8 cellular contexts compared by ENCODE assay signal in the genomic region with DNA sequence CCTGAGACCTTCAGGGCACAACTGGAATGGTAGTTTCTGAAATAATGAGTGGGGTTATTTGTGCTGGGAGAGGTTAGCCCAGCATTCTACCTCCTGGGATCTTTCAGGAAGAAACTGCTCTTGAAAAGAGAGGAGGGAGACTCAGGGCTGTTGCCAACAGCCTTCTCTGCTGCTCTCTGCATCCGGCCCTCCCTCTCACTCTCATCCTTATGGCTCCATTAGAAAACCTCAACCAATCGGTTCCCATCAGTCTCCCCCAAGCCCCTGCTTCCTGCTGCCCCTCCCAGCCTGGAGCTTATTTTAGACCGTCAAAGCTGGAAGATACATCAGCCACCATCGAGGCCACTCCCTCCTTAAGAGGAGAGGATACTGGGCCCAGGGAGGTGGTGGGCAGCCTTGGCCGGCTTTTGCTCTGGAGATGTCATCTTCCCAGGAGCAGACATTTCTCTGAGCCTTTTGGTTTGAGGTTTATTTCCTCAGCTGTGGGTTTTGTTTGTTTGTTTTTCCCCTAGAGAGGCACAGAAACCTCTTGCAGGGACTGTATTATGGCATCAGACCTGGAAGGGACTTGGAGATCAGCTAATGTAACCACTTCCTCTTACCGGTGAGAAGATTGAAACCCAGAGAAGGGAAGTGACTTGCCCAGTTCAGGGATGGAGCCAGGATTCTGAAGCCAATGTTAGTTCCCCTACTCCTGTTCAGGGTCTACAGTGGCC. TPM values are rescaled to one million over a fixed set of nuclear protein-coding genes. Genes with fewer than 3 reads are reported as not detected.
DNase-seq lines count a peak whose midpoint lies in the region; ATAC-seq, FAIRE-seq and TF ChIP-seq lines count a peak whose summit lies in the region.

No MANE protein-coding gene starts in this region.

- TF ChIP-seq CTCF in Peyer's patch (IDR thresholded peaks at IDR 0.05) (no peak), HepG2 (CRISPR knock-in tag; IDR thresholded peaks at IDR 0.05) (no peak)

- CTCF ChIA-PET in HepG2 (lab: Yijun Ruan, JAX; ENCODE audit: low intra/inter-chr PET ratio, low total read pairs), result no interaction called here

- WGBS in HepG2 (ENCODE audit: low lambda C conversion rate), result 35% methylated on average over 5 of the region's 6 CpGs

- H3K27ac ChIP-seq in Peyer's patch (peak overlapping the region; percentile 42 to 86 (median 78)), HepG2 (ENCODE audit: extremely low read length, insufficient read depth, low read length) (no peak overlapping the region)

- peak overlapping the region; percentile 95 for H3K4me3 Mint-ChIP-seq in central memory CD8-positive, alpha-beta T cell

- H3K4me3 ChIP-seq in Peyer's patch (peak overlapping the region in 3 of 4 donors; percentile 13 to 84 (median 84)), HepG2 (replicated peaks in 1 of 3; ENCODE audit: insufficient read depth in 1 of 3, low read depth in 2 of 3, low read length in 3 of 3) (peak overlapping the region in 2 of 3 experiments; percentile 21 to 35; a peak in 3 of 6 replicates)

- H3K4me2 ChIP-seq in HepG2 (ENCODE audit: low read depth, low read length), result peak overlapping the region; percentile 80

- ATAC-seq in GM21381 (IDR thresholded peaks at IDR 0.05; ENCODE audit: unreplicated experiment) (peak; percentile 26), HepG2 (no peak)
- no peak for ATAC-seq in central memory CD8-positive, alpha-beta T cell (replicated peaks; ENCODE audit: extremely low read depth, poor library complexity, severe bottlenecking)

- in situ Hi-C loops in HepG2 (cut with HindIII; ENCODE audit: extremely low pct_ligation_motif_present, low pct_unique_long_range_greater_than_20kb), result no loop called here

- peak overlapping the region; percentile 81 for H3K27ac Mint-ChIP-seq in central memory CD8-positive, alpha-beta T cell (ENCODE audit: low read depth)

- peaks cover 68% of the 10 kb centered on the region for H3K79me2 ChIP-seq in HepG2 (ENCODE audit: insufficient read depth, low read length)

- H3K27me3 Mint-ChIP-seq in central memory CD8-positive, alpha-beta T cell, result no peaks in the 10 kb centered on the region

- peaks cover 71% of the 10 kb centered on the region for H3K4me1 Mint-ChIP-seq in central memory CD8-positive, alpha-beta T cell

- POLR2A ChIA-PET in HepG2 (lab: Yijun Ruan, JAX), result interaction anchor here (4.9 kb wide), 1 partner anchor 13 kb away, joined by 30 read pairs; no protein-coding TSS in a partner anchor

- TF ChIP-seq EP300 in HepG2 (IDR thresholded peaks at IDR 0.05; ENCODE audit: low read depth in 2 of 2, low read length in 2 of 2) (no peak), HepG2 (CRISPR knock-in tag; IDR thresholded peaks at IDR 0.05; ENCODE audit: borderline replicate concordance) (no peak)

- peaks cover 8% of the 10 kb centered on the region for H3K36me3 Mint-ChIP-seq in central memory CD8-positive, alpha-beta T cell (ENCODE audit: insufficient read depth)

- H3K4me1 ChIP-seq in Peyer's patch (peaks cover 0 to 55% (median 15%) of the 10 kb centered on the region in 4 donors), HepG2 (ENCODE audit: insufficient read depth, low read length) (peaks cover 44% of the 10 kb centered on the region)

- H3K9me3 Mint-ChIP-seq in central memory CD8-positive, alpha-beta T cell, result no peaks in the 10 kb centered on the region

- H4K20me1 ChIP-seq in HepG2 (ENCODE audit: insufficient read depth, low read length), result peaks cover 12% of the 10 kb centered on the region; the same call in 1 of the 2 replicates

- DNase-seq in CD1c-positive myeloid dendritic cell (ENCODE audit: extremely low spot score) (peak; percentile 89), Peyer's patch (peak in 2 of 3 donors; percentile 51 to 52), HepG2 (ENCODE audit: low spot score) (no peak), superior temporal gyrus (ENCODE audit: extremely low spot score) (peak; percentile 49)
- no peak for DNase-seq in central memory CD8-positive, alpha-beta T cell (ENCODE audit: low spot score in 2 of 2)
- no peak for DNase-seq in stimulated activated CD8-positive, alpha-beta memory T cell treated with anti-CD3 and anti-CD28 coated beads, Interleukin-4, amount 100 ng/mL, for 48 hours
- DNase-seq in activated CD4-positive, alpha-beta T cell treated with anti-CD3 and anti-CD28 coated beads, Interleukin-2, amount 50 U/mL, for 4 hours, result no peak

- intact Hi-C loops in HepG2 (cut with micrococcal nuclease; ENCODE audit: unreplicated experiment), result loop anchor here (5.0 kb wide), 2 partner anchors 32 to 43 kb away; no protein-coding TSS in a partner anchor

- TF ChIP-seq POLR2A in Peyer's patch (IDR thresholded peaks at IDR 0.05) (no peak), HepG2 (IDR thresholded peaks at IDR 0.05; ENCODE audit: insufficient read depth in 1 of 2, low read depth in 2 of 2, low read length in 2 of 2) (no peak)

- peak; percentile 12 for FAIRE-seq in HepG2 (lab: Jason Lieb, UNC)

- H3K36me3 ChIP-seq in Peyer's patch, result no peaks in the 10 kb centered on the region
- H3K36me3 ChIP-seq in HepG2 (replicated peaks in 1 of 2; ENCODE audit: control insufficient read depth in 1 of 2, insufficient read depth in 2 of 2, low read length in 2 of 2), result no peaks in the 10 kb centered on the region

- peak overlapping the region; percentile 41; the same call in 1 of the 2 replicates for H3K9ac ChIP-seq in HepG2 (ENCODE audit: insufficient read depth, low read depth, low read length)

- no TSS peak for BruUV-seq in HepG2 (replicated peaks; lab: Mats Ljungman, UMichigan)

- no peak overlapping the region for H2AFZ ChIP-seq in HepG2 (ENCODE audit: low read length)

- H3K27me3 ChIP-seq in Peyer's patch (no peaks in the 10 kb centered on the region), HepG2 (ENCODE audit: control insufficient read depth in 1 of 2, insufficient read depth in 2 of 2, low read length in 2 of 2) (no peaks in the 10 kb centered on the region; a peak in 1 of 5 replicates)

- H3K9me3 ChIP-seq in Peyer's patch, result no peaks in the 10 kb centered on the region
- H3K9me3 ChIP-seq in HepG2 (ENCODE audit: low read length), result no peaks in the 10 kb centered on the region

- TF ChIP-seq RAD21 in HepG2 (CRISPR knock-in tag; IDR thresholded peaks at IDR 0.05), result no peak

TF ChIP-seq in HepG2, 621 proteins besides CTCF, POLR2A, EP300 and RAD21:
- no peak for TF ChIP-seq FLYWCH1 (CRISPR knock-in tag; IDR thresholded peaks at IDR 0.05)
- 0 out of 2 replicates have a peak, but pooled peaks have one; percentile 10 for TF ChIP-seq ZNF605 (CRISPR knock-in tag; IDR thresholded peaks at IDR 0.05)

RNA-seq across cellular contexts. Expression of a gene that starts 2.7 kb away (rescaled TPM):
- total RNA-seq in Peyer's patch (100 to 1,000 TPM; 141 to 305 (median 291) TPM), HepG2 (2016; rRNA removed; fragmentation: Illumina TruSeq; extraction: Trizol) (43.6 and 50.2 TPM in 2 replicates)
- total RNA-seq in HepG2 (2016; cell fraction: cytosol; rRNA removed; fragmentation: Illumina TruSeq; extraction: Trizol; ENCODE audit: low read depth), result 15.5 and 22.4 TPM in 2 replicates
- total RNA-seq in HepG2 (2016; cell fraction: insoluble cytoplasmic fraction; rRNA removed; fragmentation: Illumina TruSeq; extraction: Trizol), result 35.4 and 49.2 TPM in 2 replicates
- 44.2 and 45.8 TPM in 2 replicates for total RNA-seq in HepG2 (2016; cell fraction: membrane; rRNA removed; fragmentation: Illumina TruSeq; extraction: Trizol)
- 44.0 and 52.2 TPM in 2 replicates for total RNA-seq in HepG2 (2016; cell fraction: nucleus; rRNA removed; fragmentation: Illumina TruSeq; extraction: Trizol)
- polyA plus RNA-seq in HepG2 (2011; rRNA removed), result 42.9 and 52.4 TPM in 2 replicates
- 27.7 and 33.6 TPM in 2 replicates for polyA plus RNA-seq in HepG2 (2011; cell fraction: cytosol; rRNA removed)
- 64.4 and 73.7 TPM in 2 replicates for polyA plus RNA-seq in HepG2 (2011; cell fraction: nucleus; rRNA removed)
- polyA plus RNA-seq in HepG2 (2012), result 45.3 and 47.7 TPM in 2 replicates
- 21.2 and 23.7 TPM in 2 replicates for polyA plus RNA-seq in HepG2 (2016; cell fraction: cytosol; fragmentation: Illumina TruSeq; extraction: Trizol; ENCODE audit: low read depth)
- 54.0 and 64.3 TPM in 2 replicates for polyA plus RNA-seq in HepG2 (2016; cell fraction: insoluble cytoplasmic fraction; fragmentation: Illumina TruSeq; extraction: Trizol; ENCODE audit: low read depth)
- polyA plus RNA-seq in HepG2 (2016; cell fraction: membrane; fragmentation: Illumina TruSeq; extraction: Trizol; ENCODE audit: low read depth), result 40.8 and 46.7 TPM in 2 replicates
- 98.9 and 100 TPM in 2 replicates for polyA plus RNA-seq in HepG2 (2016; cell fraction: nucleus; fragmentation: Illumina TruSeq; extraction: Trizol; ENCODE audit: insufficient read depth, low read depth)
- 85.4 and 275 TPM in 2 replicates for polyA minus RNA-seq in HepG2 (2011; rRNA and poly(A)+ RNA removed; ENCODE audit: low replicate concordance)
- 31.4 and 37.0 TPM in 2 replicates for polyA minus RNA-seq in HepG2 (2011; cell fraction: cytosol; rRNA and poly(A)+ RNA removed)
- 58.5 and 70.9 TPM in 2 replicates for polyA minus RNA-seq in HepG2 (2011; cell fraction: nucleus; rRNA and poly(A)+ RNA removed)

Comparison
In these comparisons a context has a peak if more than half of its experiments do, and no peak if none do; other contexts are left out.
1. DNase-seq: peak in CD1c-positive myeloid dendritic cell (single experiment), Peyer's patch (2 of 3) and superior temporal gyrus (single experiment); none in central memory CD8-positive, alpha-beta T cell (0 of 2), HepG2 (single experiment), stimulated activated CD8-positive, alpha-beta memory T cell treated with anti-CD3 and anti-CD28 coated beads, Interleukin-4, amount 100 ng/mL, for 48 hours (single experiment) and activated CD4-positive, alpha-beta T cell treated with anti-CD3 and anti-CD28 coated beads, Interleukin-2, amount 50 U/mL, for 4 hours (0 of 2).